In the genomic region with DNA sequence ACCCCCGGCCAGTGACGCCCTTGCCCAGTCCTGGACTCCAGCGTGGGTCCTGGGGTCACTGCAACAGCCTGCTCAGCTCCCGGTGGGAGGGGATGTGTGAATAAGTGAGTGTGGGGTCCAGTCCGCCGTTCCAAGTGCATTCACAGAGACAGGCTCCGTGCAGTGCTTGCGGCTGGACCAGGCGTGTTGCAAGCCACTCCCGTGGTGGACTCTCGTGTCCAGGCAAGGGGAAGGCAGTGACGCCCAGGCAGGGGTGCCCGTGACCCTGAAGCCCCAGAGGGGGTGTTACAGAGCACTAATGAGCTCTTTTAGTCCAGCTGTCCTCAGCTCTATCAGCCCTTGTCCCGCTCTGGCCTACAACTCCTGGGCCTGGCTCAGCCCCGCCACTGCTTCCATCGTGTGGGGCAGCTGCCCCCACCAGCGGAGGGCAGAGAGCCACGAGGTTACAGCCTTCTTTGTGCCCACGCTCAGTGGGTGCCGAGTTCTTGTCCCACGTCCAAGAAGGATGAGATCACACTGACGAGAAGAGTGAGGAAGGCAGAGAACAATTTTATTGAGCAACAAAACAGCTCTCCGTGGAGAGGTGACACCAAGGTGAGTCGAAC, we compare ENCODE assay signal across 22 cellular contexts.
"Had no signal": no experiment of that assay in that cellular context is flagged by ENCODE, and none has a peak within 500 bp of the region (broad histone marks: within the 10 kb centered on the region; RNA-seq: fewer than 3 reads in every experiment).

No MANE protein-coding gene starts in this region.

- H3K4me3 ChIP-seq: gastroesophageal sphincter, hepatocyte, right atrium auricular region, transverse colon, vagina had no signal

- ATAC-seq: gastroesophageal sphincter; naive thymus-derived CD4-positive, alpha-beta T cell; stimulated activated naive CD8-positive, alpha-beta T cell treated with anti-CD3 and anti-CD28 coated beads, Interleukin-15, Interleukin-2, amounts not matched to agents 100 U/mL and 50 U/mL, for 24 hours had no signal

- H3K27me3 ChIP-seq: gastroesophageal sphincter, hepatocyte, right atrium auricular region, testis, transverse colon, vagina had no signal

- H3K9me3 ChIP-seq: right atrium auricular region, testis, transverse colon, vagina had no signal

- H3K27ac Mint-ChIP-seq: activated naive CD4-positive, alpha-beta T cell treated with anti-CD3 and anti-CD28 coated beads for 36 hours; memory B cell; naive thymus-derived CD4-positive, alpha-beta T cell had no signal

- H3K36me3 Mint-ChIP-seq: memory B cell; naive thymus-derived CD4-positive, alpha-beta T cell had no signal

- H3K36me3 ChIP-seq: gastroesophageal sphincter, right atrium auricular region, transverse colon, vagina had no signal

- H3K4me1 Mint-ChIP-seq: memory B cell; naive thymus-derived CD4-positive, alpha-beta T cell; neural crest cell had no signal

- H3K27ac ChIP-seq: gastroesophageal sphincter, hepatocyte, right atrium auricular region, testis, transverse colon, vagina, VCaP had no signal

- H3K27me3 Mint-ChIP-seq: memory B cell; naive thymus-derived CD4-positive, alpha-beta T cell had no signal

- H3K4me1 ChIP-seq: gastroesophageal sphincter, right atrium auricular region, testis, transverse colon, vagina had no signal

- H3K4me3 Mint-ChIP-seq: activated naive CD4-positive, alpha-beta T cell treated with anti-CD3 and anti-CD28 coated beads for 36 hours; memory B cell; naive thymus-derived CD4-positive, alpha-beta T cell; neural crest cell had no signal

- DNase-seq: activated CD4-positive, alpha-beta T cell treated with anti-CD3 and anti-CD28 coated beads for 4 hours; activated CD4-positive, alpha-beta T cell treated with anti-CD3 and anti-CD28 coated beads, Interleukin-2, amount 50 U/mL, for 4 hours; activated CD8-positive, alpha-beta memory T cell treated with anti-CD3 and anti-CD28 coated beads for 24 hours; activated effector memory CD4-positive, alpha-beta T cell treated with anti-CD3 and anti-CD28 coated beads, Interleukin-2, amount 50 U/mL, for 16 hours; activated naive CD4-positive, alpha-beta T cell treated with anti-CD3 and anti-CD28 coated beads for 36 hours; amniotic stem cell; caudate nucleus; cortex of kidney; midbrain; naive thymus-derived CD4-positive, alpha-beta T cell; occipital lobe; stimulated activated CD4-positive, alpha-beta T cell treated with anti-CD3 and anti-CD28 coated beads, Interleukin-2, amount 100 ng/mL, for 48 hours; stimulated activated naive CD8-positive, alpha-beta T cell treated with anti-CD3 and anti-CD28 coated beads, Interleukin-15, Interleukin-2, amounts not matched to agents 100 U/mL and 50 U/mL, for 24 hours; testis; transverse colon had no signal
